In genomic region chr10:80484677-80485409, GRCh38 we compare ENCODE assay signal across 12 cellular contexts. TPM values are rescaled to one million over a fixed set of nuclear protein-coding genes. Genes with fewer than 3 reads are reported as not detected.
DNase-seq lines count a peak whose midpoint lies in the region; ATAC-seq and TF ChIP-seq lines count a peak whose summit lies in the region.
"Had no signal": no experiment of that assay in that cellular context is flagged by ENCODE, and none has a peak within 500 bp of the region (broad histone marks: within the 10 kb centered on the region; RNA-seq: fewer than 3 reads in every experiment).

No MANE protein-coding gene starts in this region.

- H3K36me3 Mint-ChIP-seq in activated naive CD4-positive, alpha-beta T cell treated with anti-CD3 and anti-CD28 coated beads, Interleukin-2, amount 50 U/mL, for 72 hours = peaks cover 16 to 20% of the 10 kb centered on the region in 2 donors
- peaks cover 5 to 49% (median 23%) of the 10 kb centered on the region in 5 donors for H3K36me3 Mint-ChIP-seq in naive thymus-derived CD4-positive, alpha-beta T cell

- CTCF ChIA-PET in naive thymus-derived CD4-positive, alpha-beta T cell (lab: Charles Lee) = interaction anchor here (0.7 to 2.7 kb wide), 10 partner anchors 10 to 40 kb away, joined by 3 to 17 read pairs (median 6); no protein-coding TSS in a partner anchor

- no peaks in the 10 kb centered on the region for H3K9me3 ChIP-seq in right cardiac atrium (ENCODE audit: control insufficient read depth, low read length)
- no peaks in the 10 kb centered on the region for H3K9me3 ChIP-seq in heart left ventricle
- H3K9me3 ChIP-seq in naive thymus-derived CD4-positive, alpha-beta T cell (ENCODE audit: control insufficient read depth in 2 of 3, low read length in 3 of 3) = no peaks in the 10 kb centered on the region
- H3K9me3 ChIP-seq in upper lobe of right lung = no peaks in the 10 kb centered on the region
- H3K9me3 ChIP-seq: ovary had no signal

- ATAC-seq in right cardiac atrium (no peak), heart left ventricle (no peak), upper lobe of right lung (no peak)
- peak; percentile 54 to 71 for ATAC-seq in activated naive CD4-positive, alpha-beta T cell treated with anti-CD3 and anti-CD28 coated beads, Interleukin-2, amount 50 U/mL, for 72 hours
- ATAC-seq in naive thymus-derived CD4-positive, alpha-beta T cell = peak; percentile 26

- peaks cover 0 to 3% of the 10 kb centered on the region in 2 donors for H3K9me3 Mint-ChIP-seq in activated naive CD4-positive, alpha-beta T cell treated with anti-CD3 and anti-CD28 coated beads, Interleukin-2, amount 50 U/mL, for 72 hours
- H3K9me3 Mint-ChIP-seq in naive thymus-derived CD4-positive, alpha-beta T cell = peaks cover 0 to 2% (median 0%) of the 10 kb centered on the region in 11 donors

- H3K4me1 Mint-ChIP-seq in naive thymus-derived CD4-positive, alpha-beta T cell = peaks cover 65 to 99% (median 89%) of the 10 kb centered on the region in 7 donors

- peak overlapping the region; percentile 90 to 96 for H3K27ac Mint-ChIP-seq in activated naive CD4-positive, alpha-beta T cell treated with anti-CD3 and anti-CD28 coated beads, Interleukin-2, amount 50 U/mL, for 72 hours
- H3K27ac Mint-ChIP-seq in naive thymus-derived CD4-positive, alpha-beta T cell = peak overlapping the region; percentile 74 to 99 (median 87)

- POLR2A ChIA-PET in naive thymus-derived CD4-positive, alpha-beta T cell (lab: Charles Lee) = interaction anchor here (1.0 to 14.6 kb wide), 6 partner anchors 8 to 38 kb away, joined by 3 to 608 read pairs (median 8); no protein-coding TSS in a partner anchor

- H3K4me1 ChIP-seq in right cardiac atrium (ENCODE audit: control insufficient read depth, insufficient read depth, low read length) (peaks cover 21% of the 10 kb centered on the region), heart left ventricle (peaks cover 11 to 88% (median 46%) of the 10 kb centered on the region in 12 donors), upper lobe of right lung (peaks cover 73% of the 10 kb centered on the region)
- H3K4me1 ChIP-seq in naive thymus-derived CD4-positive, alpha-beta T cell (ENCODE audit: control insufficient read depth in 2 of 2, insufficient read depth in 2 of 2, low read length in 2 of 2) = peaks cover 74 to 84% of the 10 kb centered on the region in 2 donors

- TF ChIP-seq CTCF in heart left ventricle (IDR thresholded peaks at IDR 0.05) (no peak), upper lobe of right lung (IDR thresholded peaks at IDR 0.05) (no peak)

- intact Hi-C loops in right cardiac atrium (cut with DNase I) = no loop called here
- intact Hi-C loops in heart left ventricle (cut with DNase I) = no loop called here
- intact Hi-C loops in naive thymus-derived CD4-positive, alpha-beta T cell (cut with micrococcal nuclease) = loop anchor here (1.0 to 2.0 kb wide), 4 partner anchors 8 to 18 kb away; no protein-coding TSS in a partner anchor
- intact Hi-C loops in upper lobe of right lung (cut with DNase I) = no loop called here

- H3K36me3 ChIP-seq in heart left ventricle = peaks cover 0 to 24% (median 8%) of the 10 kb centered on the region in 9 donors
- peaks cover 2 to 9% (median 7%) of the 10 kb centered on the region in 3 experiments for H3K36me3 ChIP-seq in naive thymus-derived CD4-positive, alpha-beta T cell (ENCODE audit: control insufficient read depth in 2 of 3, insufficient read depth in 3 of 3, low read length in 3 of 3)
- peaks cover 9% of the 10 kb centered on the region for H3K36me3 ChIP-seq in upper lobe of right lung
- H3K36me3 ChIP-seq: ovary had no signal

- WGBS in right cardiac atrium = 66% methylated on average over 2 of the region's 2 CpGs
- WGBS in heart left ventricle, 4 donors = 45 to 60% (median 54%) methylated on average over 2 of the region's 2 CpGs

- peak overlapping the region; percentile 64 to 88 (median 78) for H3K4me3 Mint-ChIP-seq in naive thymus-derived CD4-positive, alpha-beta T cell

- TF ChIP-seq POLR2A in heart left ventricle (IDR thresholded peaks at IDR 0.05) = no peak

- H3K4me3 ChIP-seq in right cardiac atrium (ENCODE audit: low read length) = no peak overlapping the region
- no peak overlapping the region for H3K4me3 ChIP-seq in heart left ventricle
- H3K4me3 ChIP-seq in naive thymus-derived CD4-positive, alpha-beta T cell (ENCODE audit: low read length) = peak overlapping the region; percentile 29
- no peak overlapping the region for H3K4me3 ChIP-seq in upper lobe of right lung
- H3K4me3 ChIP-seq: ovary had no signal

- no peaks in the 10 kb centered on the region for H3K27me3 ChIP-seq in right cardiac atrium (ENCODE audit: control insufficient read depth, insufficient read depth)
- H3K27me3 ChIP-seq in heart left ventricle = no peaks in the 10 kb centered on the region
- H3K27me3 ChIP-seq in naive thymus-derived CD4-positive, alpha-beta T cell (ENCODE audit: control insufficient read depth in 2 of 2, insufficient read depth in 2 of 2, low read length in 2 of 2) = no peaks in the 10 kb centered on the region
- no peaks in the 10 kb centered on the region for H3K27me3 ChIP-seq in upper lobe of right lung
- H3K27me3 ChIP-seq: ovary had no signal

- H3K27ac ChIP-seq in right cardiac atrium (ENCODE audit: low read length) = peak overlapping the region; percentile 7
- H3K27ac ChIP-seq in heart left ventricle = peak overlapping the region in 2 of 12 donors; percentile 20 to 95
- H3K27ac ChIP-seq in naive thymus-derived CD4-positive, alpha-beta T cell (ENCODE audit: low read depth, low read length) = peak overlapping the region; percentile 74
- peak overlapping the region; percentile 61 for H3K27ac ChIP-seq in upper lobe of right lung
- H3K27ac ChIP-seq: ovary had no signal

- H3K27me3 Mint-ChIP-seq in naive thymus-derived CD4-positive, alpha-beta T cell = no peaks in the 10 kb centered on the region

- no peak for DNase-seq in right cardiac atrium
- DNase-seq in heart left ventricle = no peak
- no peak for DNase-seq in activated naive CD4-positive, alpha-beta T cell treated with anti-CD3 and anti-CD28 coated beads, Interleukin-2, amount 50 U/mL, for 72 hours (ENCODE audit: low spot score in 2 of 2)
- DNase-seq in naive thymus-derived CD4-positive, alpha-beta T cell = peak in 2 of 9 donors; percentile 46 to 54
- no peak for DNase-seq in upper lobe of right lung
- DNase-seq in DMS 273 (lab: John Stamatoyannopoulos, UW; ENCODE audit: unreplicated experiment) = no peak
- no peak for DNase-seq in GDM1 (lab: John Stamatoyannopoulos, UW)
- DNase-seq in C1 segment of cervical spinal cord (lab: John Stamatoyannopoulos, UW) = no peak
- DNase-seq: NCI-H1694 treated with DMSO at 0.1 percent for 48 hours, ovary had no signal

RNA-seq across cellular contexts. Expression of gene TSPAN14, which starts 30.7 kb away (rescaled TPM):
- total RNA-seq in right cardiac atrium = 10 to 100 TPM; 24.4 to 44.1 (median 34.1) TPM
- polyA plus RNA-seq in right cardiac atrium = 27.6 TPM
- total RNA-seq in heart left ventricle = 10 to 100 TPM; 24.6 to 71.5 (median 39.6) TPM
- polyA plus RNA-seq in heart left ventricle = 10 to 100 TPM; 17.4 to 46.3 TPM
- total RNA-seq in activated naive CD4-positive, alpha-beta T cell treated with anti-CD3 and anti-CD28 coated beads, Interleukin-2, amount 50 U/mL, for 72 hours = 10 to 100 TPM; 30.7 to 53.6 TPM
- 100 to 1,000 TPM; 135 to 165 (median 160) TPM for total RNA-seq in naive thymus-derived CD4-positive, alpha-beta T cell
- polyA plus RNA-seq in naive thymus-derived CD4-positive, alpha-beta T cell = 100 to 1,000 TPM; 179 to 386 TPM
- total RNA-seq in upper lobe of right lung = 157 TPM

RNA-seq across cellular contexts. Expression of gene SH2D4B, which starts 52.9 kb away (rescaled TPM):
- total RNA-seq in right cardiac atrium (not detected), heart left ventricle (under 1 TPM in 1 of 9 donors, not detected in 8; 0.19 TPM), upper lobe of right lung (0.43 TPM)
- polyA plus RNA-seq in right cardiac atrium (not detected), heart left ventricle (not detected)
- under 1 TPM in 1 of 2 donors, not detected in 1; 0.14 TPM for total RNA-seq in activated naive CD4-positive, alpha-beta T cell treated with anti-CD3 and anti-CD28 coated beads, Interleukin-2, amount 50 U/mL, for 72 hours
- total RNA-seq in naive thymus-derived CD4-positive, alpha-beta T cell = under 1 TPM; 0.10 to 0.51 (median 0.14) TPM
- not detected for polyA plus RNA-seq in naive thymus-derived CD4-positive, alpha-beta T cell
- polyA plus RNA-seq: BJ, liver had no signal

Comparison
In these comparisons a context has a peak if more than half of its experiments do, and no peak if none do; other contexts are left out.
1. ATAC-seq: peak in activated naive CD4-positive, alpha-beta T cell treated with anti-CD3 and anti-CD28 coated beads, Interleukin-2, amount 50 U/mL, for 72 hours (2 of 2) and naive thymus-derived CD4-positive, alpha-beta T cell (single experiment); none in right cardiac atrium (0 of 2), heart left ventricle (0 of 4) and upper lobe of right lung (single experiment).
2. intact Hi-C loops: an anchor here in naive thymus-derived CD4-positive, alpha-beta T cell (1.0 to 2.0 kb wide); none called in right cardiac atrium, heart left ventricle and upper lobe of right lung.